ENCODE assay signal across 23 cellular contexts in the genomic region with DNA sequence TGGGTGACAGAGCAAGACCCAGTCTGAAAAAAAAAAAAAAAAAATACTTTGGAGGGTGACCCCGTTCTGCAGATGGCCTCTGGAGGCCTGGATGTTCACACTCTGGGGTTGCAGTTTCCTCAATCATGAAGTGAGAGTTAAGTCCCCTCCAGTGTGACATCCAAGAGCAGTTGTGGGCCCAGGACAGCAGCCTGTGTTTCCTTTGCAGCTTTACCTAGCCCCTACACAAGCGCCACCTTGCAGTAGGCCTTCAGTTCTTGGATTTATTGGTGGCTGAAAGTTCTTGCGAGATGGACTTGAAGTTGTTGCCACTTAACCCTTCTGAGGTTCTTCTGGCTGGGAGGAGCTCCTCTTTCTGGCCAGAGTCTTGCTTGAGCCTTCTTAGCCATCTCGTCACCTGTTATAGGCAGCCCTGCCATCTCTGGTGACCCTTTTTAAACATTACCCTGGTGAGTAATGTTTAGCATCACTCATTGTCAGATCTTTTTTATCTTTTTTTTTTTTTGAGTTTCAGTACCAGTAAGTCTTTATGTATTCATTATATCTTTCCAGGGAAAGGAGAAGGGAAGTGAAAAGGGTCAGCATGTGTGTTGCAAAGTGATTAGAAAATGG. TPM values are rescaled to one million over a fixed set of nuclear protein-coding genes. Genes with fewer than 3 reads are reported as not detected.
A peak's percentile ranks its signal among the peaks of the same experiment; 100 is the strongest.
DNase-seq lines count a peak whose midpoint lies in the region; ATAC-seq and TF ChIP-seq lines count a peak whose summit lies in the region.
"Had no signal": no experiment of that assay in that cellular context is flagged by ENCODE, and none has a peak within 500 bp of the region (broad histone marks: within the 10 kb centered on the region; RNA-seq: fewer than 3 reads in every experiment).

No MANE protein-coding gene starts in this region.

- H3K9me3 ChIP-seq in DND-41 (ENCODE audit: insufficient read depth, low read length, severe bottlenecking), result no peaks in the 10 kb centered on the region
- H3K9me3 ChIP-seq: Peyer's patch, SJCRH30 had no signal

- H3K27me3 ChIP-seq in DND-41 (ENCODE audit: insufficient read depth, low read length, poor library complexity), result no peaks in the 10 kb centered on the region
- H3K27me3 ChIP-seq: Peyer's patch, SJCRH30 had no signal

- peaks cover 45% of the 10 kb centered on the region for H3K36me3 Mint-ChIP-seq in activated CD4-positive, alpha-beta memory T cell treated with anti-CD3 and anti-CD28 coated beads for 36 hours
- peaks cover 55% of the 10 kb centered on the region for H3K36me3 Mint-ChIP-seq in activated CD4-positive, alpha-beta memory T cell treated with anti-CD3 and anti-CD28 coated beads, Interleukin-2, amount 10 ng/mL, durations not matched to agents 7 days and 5 days (ENCODE audit: low read depth)

- CTCF ChIA-PET in activated CD4-positive, alpha-beta memory T cell treated with anti-CD3 and anti-CD28 coated beads for 36 hours (lab: Charles Lee), result interaction anchor here (0.8 kb wide), 1 partner anchor 553 kb away, joined by 4 read pairs; no protein-coding TSS in a partner anchor
- CTCF ChIA-PET in activated CD4-positive, alpha-beta memory T cell treated with anti-CD3 and anti-CD28 coated beads, Interleukin-2, amount 10 ng/mL, durations not matched to agents 7 days and 5 days (lab: Charles Lee), result interaction anchor here (1.2 kb wide), 1 partner anchor 11 kb away, joined by 3 read pairs; no protein-coding TSS in a partner anchor

- no peak for DNase-seq in activated CD4-positive, alpha-beta memory T cell treated with anti-CD3 and anti-CD28 coated beads for 36 hours
- no peak for DNase-seq in activated CD4-positive, alpha-beta memory T cell treated with anti-CD3 and anti-CD28 coated beads, Interleukin-2, amount 10 ng/mL, durations not matched to agents 7 days and 5 days
- no peak for DNase-seq in DND-41
- DNase-seq in islet precursor cell, result peak; percentile 21
- DNase-seq in renal cortical epithelial cell (ENCODE audit: low read depth), result peak; percentile 64
- no peak for DNase-seq in HK-2 (ENCODE audit: unreplicated experiment)
- DNase-seq: 8988T, AML-193, C1 segment of cervical spinal cord, DMS79, Karpas-422, NCI-H1694, NCI-H2081, NCI-H2171, NCI-H524 treated with DMSO at 0.1 percent for 48 hours, NCI-H82, Peyer's patch, SJCRH30 had no signal

- peak overlapping the region; percentile 14 for H3K27ac Mint-ChIP-seq in activated CD4-positive, alpha-beta memory T cell treated with anti-CD3 and anti-CD28 coated beads for 36 hours
- no peak overlapping the region for H3K27ac Mint-ChIP-seq in activated CD4-positive, alpha-beta memory T cell treated with anti-CD3 and anti-CD28 coated beads, Interleukin-2, amount 10 ng/mL, durations not matched to agents 7 days and 5 days
- H3K27ac Mint-ChIP-seq: IgD-negative memory B cell had no signal

- H3K27ac ChIP-seq in DND-41 (ENCODE audit: low read length), result no peak overlapping the region
- H3K27ac ChIP-seq: Peyer's patch, SJCRH30 had no signal

- peaks cover 80% of the 10 kb centered on the region for H3K36me3 ChIP-seq in DND-41 (ENCODE audit: insufficient read depth, low read length)
- H3K36me3 ChIP-seq: SJCRH30 had no signal

- intact Hi-C loops in activated CD4-positive, alpha-beta memory T cell treated with anti-CD3 and anti-CD28 coated beads for 36 hours (cut with micrococcal nuclease), result no loop called here

- H3K27me3 Mint-ChIP-seq in activated CD4-positive, alpha-beta memory T cell treated with anti-CD3 and anti-CD28 coated beads for 36 hours, result no peaks in the 10 kb centered on the region
- H3K27me3 Mint-ChIP-seq in activated CD4-positive, alpha-beta memory T cell treated with anti-CD3 and anti-CD28 coated beads, Interleukin-2, amount 10 ng/mL, durations not matched to agents 7 days and 5 days, result no peaks in the 10 kb centered on the region
- H3K27me3 Mint-ChIP-seq: IgD-negative memory B cell had no signal

- peaks cover 34% of the 10 kb centered on the region for H3K4me1 Mint-ChIP-seq in activated CD4-positive, alpha-beta memory T cell treated with anti-CD3 and anti-CD28 coated beads for 36 hours (ENCODE audit: low read depth)
- peaks cover 37% of the 10 kb centered on the region for H3K4me1 Mint-ChIP-seq in activated CD4-positive, alpha-beta memory T cell treated with anti-CD3 and anti-CD28 coated beads, Interleukin-2, amount 10 ng/mL, durations not matched to agents 7 days and 5 days

- H3K9me3 Mint-ChIP-seq in activated CD4-positive, alpha-beta memory T cell treated with anti-CD3 and anti-CD28 coated beads for 36 hours, result no peaks in the 10 kb centered on the region
- no peaks in the 10 kb centered on the region for H3K9me3 Mint-ChIP-seq in activated CD4-positive, alpha-beta memory T cell treated with anti-CD3 and anti-CD28 coated beads, Interleukin-2, amount 10 ng/mL, durations not matched to agents 7 days and 5 days
- H3K9me3 Mint-ChIP-seq: IgD-negative memory B cell had no signal

- peaks cover 38% of the 10 kb centered on the region for H3K4me1 ChIP-seq in DND-41 (ENCODE audit: insufficient read depth, low read length)

- POLR2A ChIA-PET in activated CD4-positive, alpha-beta memory T cell treated with anti-CD3 and anti-CD28 coated beads for 36 hours (lab: Charles Lee), result interaction anchor here (1.3 kb wide), 1 partner anchor 42 kb away, joined by 3 read pairs; a partner anchor contains a TSS
- POLR2A ChIA-PET in activated CD4-positive, alpha-beta memory T cell treated with anti-CD3 and anti-CD28 coated beads, Interleukin-2, amount 10 ng/mL, durations not matched to agents 7 days and 5 days (lab: Charles Lee), result no interaction called here

- no peak for TF ChIP-seq CTCF in DND-41 (IDR thresholded peaks at IDR 0.05; ENCODE audit: borderline replicate concordance, extremely low read depth, low read length, poor library complexity, severe bottlenecking)

- peaks cover 98% of the 10 kb centered on the region for H3K79me2 ChIP-seq in DND-41 (ENCODE audit: insufficient read depth, low read length)

- no peak overlapping the region for H3K4me3 ChIP-seq in DND-41 (ENCODE audit: low read depth in 1 of 2, low read length in 2 of 2)
- H3K4me3 ChIP-seq: GM12878, Peyer's patch, SJCRH30 had no signal

- H3K4me2 ChIP-seq in DND-41 (ENCODE audit: insufficient read depth, low read length), result peak overlapping the region; percentile 27; the same call in 1 of the 2 replicates

- H4K20me1 ChIP-seq in DND-41 (ENCODE audit: insufficient read depth, low read length), result peaks cover 43% of the 10 kb centered on the region

- ATAC-seq in DND-41 (ENCODE audit: insufficient read depth, low read depth) (no peak), HG02798 (IDR thresholded peaks at IDR 0.05; ENCODE audit: poor library complexity, unreplicated experiment) (no peak)
- ATAC-seq: GM12878 had no signal

- H3K4me3 Mint-ChIP-seq in activated CD4-positive, alpha-beta memory T cell treated with anti-CD3 and anti-CD28 coated beads for 36 hours, result no peak overlapping the region
- no peak overlapping the region for H3K4me3 Mint-ChIP-seq in activated CD4-positive, alpha-beta memory T cell treated with anti-CD3 and anti-CD28 coated beads, Interleukin-2, amount 10 ng/mL, durations not matched to agents 7 days and 5 days

- H2AFZ ChIP-seq in DND-41 (ENCODE audit: low read depth, low read length), result no peak overlapping the region

- H3K9ac ChIP-seq in DND-41 (ENCODE audit: low read depth, low read length), result no peak overlapping the region

RNA-seq across cellular contexts. Expression of a gene that starts 3.4 kb away (rescaled TPM):
- 1 to 10 TPM; 8.0 to 8.8 TPM for total RNA-seq in activated CD4-positive, alpha-beta memory T cell treated with anti-CD3 and anti-CD28 coated beads for 36 hours
- total RNA-seq in activated CD4-positive, alpha-beta memory T cell treated with anti-CD3 and anti-CD28 coated beads, Interleukin-2, amount 10 ng/mL, durations not matched to agents 7 days and 5 days, result 1 to 10 TPM; 4.9 to 7.0 TPM
- 40.1 and 81.8 TPM in 2 replicates for total RNA-seq in renal cortical epithelial cell

RNA-seq across cellular contexts. Expression of a gene that starts 3.6 kb away (rescaled TPM):
- 10 to 100 TPM; 26.1 to 27.1 TPM for total RNA-seq in activated CD4-positive, alpha-beta memory T cell treated with anti-CD3 and anti-CD28 coated beads for 36 hours
- total RNA-seq in activated CD4-positive, alpha-beta memory T cell treated with anti-CD3 and anti-CD28 coated beads, Interleukin-2, amount 10 ng/mL, durations not matched to agents 7 days and 5 days, result 10 to 100 TPM; 23.1 to 26.8 TPM
- 30.6 and 86.5 TPM in 2 replicates for total RNA-seq in renal cortical epithelial cell
- total RNA-seq: H4, SJCRH30 had no signal

RNA-seq across cellular contexts. Expression of a gene that starts 14.7 kb away (rescaled TPM):
- total RNA-seq in activated CD4-positive, alpha-beta memory T cell treated with anti-CD3 and anti-CD28 coated beads for 36 hours, result not detected
- not detected for total RNA-seq in activated CD4-positive, alpha-beta memory T cell treated with anti-CD3 and anti-CD28 coated beads, Interleukin-2, amount 10 ng/mL, durations not matched to agents 7 days and 5 days
- total RNA-seq in renal cortical epithelial cell, result 28.5 and 161 TPM in 2 replicates
- total RNA-seq: H4, MCF 10A had no signal

RNA-seq across cellular contexts. Expression of a gene that starts 41.9 kb away (rescaled TPM):
- total RNA-seq in activated CD4-positive, alpha-beta memory T cell treated with anti-CD3 and anti-CD28 coated beads for 36 hours, result 10 to 100 TPM; 52.3 to 56.9 TPM
- 10 to 100 TPM; 42.9 to 45.9 TPM for total RNA-seq in activated CD4-positive, alpha-beta memory T cell treated with anti-CD3 and anti-CD28 coated beads, Interleukin-2, amount 10 ng/mL, durations not matched to agents 7 days and 5 days
- total RNA-seq in renal cortical epithelial cell, result 39.6 and 77.0 TPM in 2 replicates

RNA-seq across cellular contexts. Expression of a gene that starts 52.4 kb away (rescaled TPM):
- total RNA-seq in activated CD4-positive, alpha-beta memory T cell treated with anti-CD3 and anti-CD28 coated beads for 36 hours, result 1 to 10 TPM; 6.0 to 6.8 TPM
- 1 to 10 TPM; 6.4 to 7.1 TPM for total RNA-seq in activated CD4-positive, alpha-beta memory T cell treated with anti-CD3 and anti-CD28 coated beads, Interleukin-2, amount 10 ng/mL, durations not matched to agents 7 days and 5 days
- 4.7 and 5.0 TPM in 2 replicates for total RNA-seq in renal cortical epithelial cell

Comparison
In these comparisons a context has a peak if more than half of its experiments do, and no peak if none do; other contexts are left out.
1. DNase-seq: peak in islet precursor cell (single experiment) and renal cortical epithelial cell (single experiment); none in activated CD4-positive, alpha-beta memory T cell treated with anti-CD3 and anti-CD28 coated beads for 36 hours (single experiment), activated CD4-positive, alpha-beta memory T cell treated with anti-CD3 and anti-CD28 coated beads, Interleukin-2, amount 10 ng/mL, durations not matched to agents 7 days and 5 days (single experiment), DND-41 (single experiment) and HK-2 (single experiment).
2. RNA of a gene that starts 14.7 kb away (total RNA-seq): 28.5 to 161 TPM in renal cortical epithelial cell; not detected in activated CD4-positive, alpha-beta memory T cell treated with anti-CD3 and anti-CD28 coated beads for 36 hours and not detected in activated CD4-positive, alpha-beta memory T cell treated with anti-CD3 and anti-CD28 coated beads, Interleukin-2, amount 10 ng/mL, durations not matched to agents 7 days and 5 days; every median in the first group is over 10 times any median in the second.